ENCODE assay signal across 1 cellular context in genomic region chr17:27753726-27754125, GRCh38. TPM values are rescaled to one million over a fixed set of nuclear protein-coding genes. Genes with fewer than 3 reads are reported as not detected.
"Had no signal": no experiment of that assay in that cellular context is flagged by ENCODE, and none has a peak within 500 bp of the region (broad histone marks: within the 10 kb centered on the region; RNA-seq: fewer than 3 reads in every experiment).

No MANE protein-coding gene starts in this region.

RNA-seq across cellular contexts. Expression of gene NOS2, which starts 46.6 kb away (rescaled TPM):
- total RNA-seq: HT-29 had no signal
